18 cellular contexts compared by ENCODE assay signal in genomic region chr1:27330786-27331185, GRCh38. TPM values are rescaled to one million over a fixed set of nuclear protein-coding genes. Genes with fewer than 3 reads are reported as not detected.
"Had no signal": no experiment of that assay in that cellular context is flagged by ENCODE, and none has a peak within 500 bp of the region (broad histone marks: within the 10 kb centered on the region; RNA-seq: fewer than 3 reads in every experiment).

No MANE protein-coding gene starts in this region.

- H3K27ac Mint-ChIP-seq: activated naive CD4-positive, alpha-beta T cell treated with anti-CD3 and anti-CD28 coated beads, Interleukin-2, amount 50 U/mL, for 24 hours had no signal

- H3K4me3 Mint-ChIP-seq: activated naive CD4-positive, alpha-beta T cell treated with anti-CD3 and anti-CD28 coated beads, Interleukin-2, amount 50 U/mL, for 24 hours; T-helper 17 cell had no signal

- H3K4me3 ChIP-seq: body of pancreas, lung, ovary, tibial nerve, uterus had no signal

- H3K4me1 ChIP-seq: foreskin keratinocyte, uterus had no signal

- H3K27ac ChIP-seq: body of pancreas, foreskin keratinocyte, ovary, tibial nerve, uterus, WERI-Rb-1 had no signal

- H3K27me3 ChIP-seq: body of pancreas, foreskin keratinocyte, ovary, tibial nerve, uterus had no signal

- H3K27me3 Mint-ChIP-seq: activated naive CD4-positive, alpha-beta T cell treated with anti-CD3 and anti-CD28 coated beads, Interleukin-2, amount 50 U/mL, for 24 hours; T-helper 17 cell had no signal

- ATAC-seq: body of pancreas, foreskin keratinocyte, T-helper 17 cell had no signal

- DNase-seq: activated CD8-positive, alpha-beta memory T cell treated with anti-CD3 and anti-CD28 coated beads for 24 hours; amygdala; body of pancreas; cortex of kidney; effector CD4-positive, alpha-beta T cell; foreskin keratinocyte; midbrain; stimulated activated CD4-positive, alpha-beta T cell treated with anti-CD3 and anti-CD28 coated beads, Interleukin-12 subunit alpha, Interleukin-12 subunit beta, amount 100 ng/mL, for 4 hours; stimulated activated CD4-positive, alpha-beta T cell treated with anti-CD3 and anti-CD28 coated beads, Interleukin-2, amount 100 ng/mL, for 24 hours; T-helper 17 cell; uterus; WERI-Rb-1 had no signal

- H3K9me3 Mint-ChIP-seq: activated naive CD4-positive, alpha-beta T cell treated with anti-CD3 and anti-CD28 coated beads, Interleukin-2, amount 50 U/mL, for 24 hours had no signal

- H3K9me3 ChIP-seq: body of pancreas, ovary, tibial nerve, uterus had no signal

- H3K36me3 Mint-ChIP-seq: activated naive CD4-positive, alpha-beta T cell treated with anti-CD3 and anti-CD28 coated beads, Interleukin-2, amount 50 U/mL, for 24 hours had no signal

RNA-seq across cellular contexts. Expression of gene SYTL1, which starts 11.0 kb away (rescaled TPM):
- total RNA-seq: myocyte had no signal

RNA-seq across cellular contexts. Expression of gene FCN3, which starts 43.8 kb away (rescaled TPM):
- total RNA-seq: foreskin keratinocyte, myocyte, T-helper 17 cell had no signal

RNA-seq across cellular contexts. Expression of gene CD164L2, which starts 52.3 kb away (rescaled TPM):
- total RNA-seq: myocyte, subcutaneous adipose tissue, T-helper 17 cell, tibial nerve had no signal
